Comparison of ENCODE assay signal across 8 cellular contexts in genomic region chr7:129524405-129524804, GRCh38. TPM values are rescaled to one million over a fixed set of nuclear protein-coding genes. Genes with fewer than 3 reads are reported as not detected.
DNase-seq lines count a peak whose midpoint lies in the region; ATAC-seq, FAIRE-seq and TF ChIP-seq lines count a peak whose summit lies in the region.
"Not testable (repeated sequence)": the region's sequence is repeated elsewhere in the genome, so short reads cannot be mapped to it uniquely, and the experiment has no call there.
"Had no signal": no experiment of that assay in that cellular context is flagged by ENCODE, and none has a peak within 500 bp of the region (broad histone marks: within the 10 kb centered on the region; RNA-seq: fewer than 3 reads in every experiment).

No MANE protein-coding gene starts in this region.

- peak; percentile 7 for DNase-seq in DND-41
- DNase-seq in HL-60 (ENCODE audit: low read depth in 1 of 2, low spot score in 1 of 2) = peak; percentile 65 to 84
- peak; percentile 90 for DNase-seq in NCI-H146 (lab: John Stamatoyannopoulos, UW)
- DNase-seq in RPMI8226 = peak; percentile 73
- peak; percentile 53 for DNase-seq in amniotic epithelial cell (ENCODE audit: low read depth)
- DNase-seq in fibroblast of gingiva (ENCODE audit: low read depth) = peak; percentile 91
- DNase-seq in HepG2 (ENCODE audit: low spot score) = not testable (repeated sequence)

- not testable (repeated sequence) for H3K9ac ChIP-seq in DND-41 (ENCODE audit: low read depth, low read length); HepG2 (ENCODE audit: insufficient read depth, low read depth, low read length)

- TF ChIP-seq EP300 in HepG2 (IDR thresholded peaks at IDR 0.05; ENCODE audit: low read depth in 2 of 2, low read length in 2 of 2); HepG2 (CRISPR knock-in tag; IDR thresholded peaks at IDR 0.05; ENCODE audit: borderline replicate concordance): not testable (repeated sequence)

- not testable (repeated sequence) for H3K79me2 ChIP-seq in DND-41 (ENCODE audit: insufficient read depth, low read length); HepG2 (ENCODE audit: insufficient read depth, low read length)

- not testable (repeated sequence) for H3K36me3 ChIP-seq in DND-41 (ENCODE audit: insufficient read depth, low read length); HepG2 (replicated peaks in 1 of 2; ENCODE audit: control insufficient read depth in 1 of 2, insufficient read depth in 2 of 2, low read length in 2 of 2)

- H3K9me3 ChIP-seq in DND-41 (ENCODE audit: insufficient read depth, low read length, severe bottlenecking); HepG2 (ENCODE audit: low read length): not testable (repeated sequence)

- H2AFZ ChIP-seq in DND-41 (ENCODE audit: low read depth, low read length); HepG2 (ENCODE audit: low read length): not testable (repeated sequence)

- intact Hi-C loops in HepG2 (cut with micrococcal nuclease; ENCODE audit: unreplicated experiment) = not testable (repeated sequence)

- H4K20me1 ChIP-seq in DND-41 (ENCODE audit: insufficient read depth, low read length); HepG2 (ENCODE audit: insufficient read depth, low read length): not testable (repeated sequence)

- H3K27me3 ChIP-seq in DND-41 (ENCODE audit: insufficient read depth, low read length, poor library complexity); HL-60 (ENCODE audit: insufficient read depth, poor library complexity, severe bottlenecking): not testable (repeated sequence)
- peaks cover 0 to 19% of the 10 kb centered on the region in 2 experiments; a peak in 1 of 5 replicates for H3K27me3 ChIP-seq in HepG2 (ENCODE audit: control insufficient read depth in 1 of 2, insufficient read depth in 2 of 2, low read length in 2 of 2)

- BruUV-seq in HepG2 (replicated peaks; lab: Mats Ljungman, UMichigan) = not testable (repeated sequence)

- not testable (repeated sequence) for TF ChIP-seq RAD21 in HepG2 (CRISPR knock-in tag; IDR thresholded peaks at IDR 0.05)

- in situ Hi-C loops in HepG2 (cut with HindIII; ENCODE audit: extremely low pct_ligation_motif_present, low pct_unique_long_range_greater_than_20kb) = not testable (repeated sequence)

- H3K4me3 ChIP-seq in DND-41 (ENCODE audit: low read depth in 1 of 2, low read length in 2 of 2); HL-60 (replicated peaks; ENCODE audit: insufficient read depth, low read length); HepG2 (replicated peaks in 1 of 3; ENCODE audit: insufficient read depth in 1 of 3, low read depth in 2 of 3, low read length in 3 of 3): not testable (repeated sequence)

- TF ChIP-seq CTCF in DND-41 (IDR thresholded peaks at IDR 0.05; ENCODE audit: borderline replicate concordance, extremely low read depth, low read length, poor library complexity, severe bottlenecking); HL-60 (IDR thresholded peaks at IDR 0.05; ENCODE audit: insufficient read depth, low read length); HepG2 (CRISPR knock-in tag; IDR thresholded peaks at IDR 0.05): not testable (repeated sequence)

- POLR2A ChIA-PET in HepG2 (lab: Yijun Ruan, JAX) = not testable (repeated sequence)

- CTCF ChIA-PET in HepG2 (lab: Yijun Ruan, JAX; ENCODE audit: low intra/inter-chr PET ratio, low total read pairs) = not testable (repeated sequence)

- ATAC-seq in DND-41 (ENCODE audit: insufficient read depth, low read depth); HepG2: not testable (repeated sequence)

- not testable (repeated sequence) for H3K4me1 ChIP-seq in DND-41 (ENCODE audit: insufficient read depth, low read length); HepG2 (ENCODE audit: insufficient read depth, low read length)

- 15% methylated on average over 2 of the region's 2 CpGs for WGBS in HepG2 (ENCODE audit: low lambda C conversion rate)

- H3K27ac ChIP-seq in DND-41 (ENCODE audit: low read length); HL-60 (replicated peaks); HepG2 (ENCODE audit: extremely low read length, insufficient read depth, low read length): not testable (repeated sequence)

- not testable (repeated sequence) for TF ChIP-seq POLR2A in HepG2 (IDR thresholded peaks at IDR 0.05; ENCODE audit: insufficient read depth in 1 of 2, low read depth in 2 of 2, low read length in 2 of 2)

- FAIRE-seq in HepG2 (lab: Jason Lieb, UNC) = not testable (repeated sequence)

- not testable (repeated sequence) for H3K4me2 ChIP-seq in DND-41 (ENCODE audit: insufficient read depth, low read length); HepG2 (ENCODE audit: low read depth, low read length)

TF ChIP-seq in HepG2, 621 proteins besides CTCF, POLR2A, EP300 and RAD21:
- TF ChIP-seq, protein P1, sequence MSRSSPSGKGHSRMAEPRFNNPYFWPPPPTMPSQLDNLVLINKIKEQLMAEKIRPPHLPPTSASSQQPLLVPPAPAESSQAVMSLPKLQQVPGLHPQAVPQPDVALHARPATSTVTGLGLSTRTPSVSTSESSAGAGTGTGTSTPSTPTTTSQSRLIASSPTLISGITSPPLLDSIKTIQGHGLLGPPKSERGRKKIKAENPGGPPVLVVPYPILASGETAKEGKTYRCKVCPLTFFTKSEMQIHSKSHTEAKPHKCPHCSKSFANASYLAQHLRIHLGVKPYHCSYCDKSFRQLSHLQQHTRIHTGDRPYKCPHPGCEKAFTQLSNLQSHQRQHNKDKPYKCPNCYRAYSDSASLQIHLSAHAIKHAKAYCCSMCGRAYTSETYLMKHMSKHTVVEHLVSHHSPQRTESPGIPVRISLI (CRISPR knock-in tag; IDR thresholded peaks at IDR 0.05; ENCODE audit: borderline replicate concordance) = peak; percentile 56; the same call in 1 of the 2 replicates

RNA-seq across cellular contexts. Expression of gene SMKR1, which starts 22.1 kb away (rescaled TPM):
- total RNA-seq in HepG2 (2016; rRNA removed; fragmentation: Illumina TruSeq; extraction: Trizol) = not detected in 2 replicates
- 0.26 TPM in 1 of 2 replicates, not detected in the other for total RNA-seq in HepG2 (2016; cell fraction: cytosol; rRNA removed; fragmentation: Illumina TruSeq; extraction: Trizol; ENCODE audit: low read depth)
- not detected in 2 replicates for total RNA-seq in HepG2 (2016; cell fraction: insoluble cytoplasmic fraction; rRNA removed; fragmentation: Illumina TruSeq; extraction: Trizol)
- total RNA-seq in HepG2 (2016; cell fraction: membrane; rRNA removed; fragmentation: Illumina TruSeq; extraction: Trizol) = 0.21 TPM in 1 of 2 replicates, not detected in the other
- not detected in 2 replicates for total RNA-seq in HepG2 (2016; cell fraction: nucleus; rRNA removed; fragmentation: Illumina TruSeq; extraction: Trizol)
- 0.07 TPM in 1 of 2 replicates, not detected in the other for polyA plus RNA-seq in HepG2 (2011; rRNA removed)
- not detected in 2 replicates for polyA plus RNA-seq in HepG2 (2011; cell fraction: cytosol; rRNA removed)
- polyA plus RNA-seq in HepG2 (2011; cell fraction: nucleus; rRNA removed) = not detected in 2 replicates
- polyA plus RNA-seq in HepG2 (2012) = not detected in 2 replicates
- 0.14 TPM in 1 of 2 replicates, not detected in the other for polyA plus RNA-seq in HepG2 (2016; cell fraction: cytosol; fragmentation: Illumina TruSeq; extraction: Trizol; ENCODE audit: low read depth)
- polyA plus RNA-seq in HepG2 (2016; cell fraction: insoluble cytoplasmic fraction; fragmentation: Illumina TruSeq; extraction: Trizol; ENCODE audit: low read depth) = not detected in 2 replicates
- polyA plus RNA-seq in HepG2 (2016; cell fraction: membrane; fragmentation: Illumina TruSeq; extraction: Trizol; ENCODE audit: low read depth) = 0.16 TPM in 1 of 2 replicates, not detected in the other
- not detected in 2 replicates for polyA plus RNA-seq in HepG2 (2016; cell fraction: nucleus; fragmentation: Illumina TruSeq; extraction: Trizol; ENCODE audit: insufficient read depth, low read depth)
- polyA minus RNA-seq in HepG2 (2011; rRNA and poly(A)+ RNA removed; ENCODE audit: low replicate concordance) = 0.87 TPM in 1 of 2 replicates, not detected in the other
- not detected in 2 replicates for polyA minus RNA-seq in HepG2 (2011; cell fraction: cytosol; rRNA and poly(A)+ RNA removed)
- not detected in 2 replicates for polyA minus RNA-seq in HepG2 (2011; cell fraction: nucleus; rRNA and poly(A)+ RNA removed)
- total RNA-seq: left ventricle myocardium inferior had no signal
